9 cellular contexts compared by ENCODE assay signal in the genomic region with DNA sequence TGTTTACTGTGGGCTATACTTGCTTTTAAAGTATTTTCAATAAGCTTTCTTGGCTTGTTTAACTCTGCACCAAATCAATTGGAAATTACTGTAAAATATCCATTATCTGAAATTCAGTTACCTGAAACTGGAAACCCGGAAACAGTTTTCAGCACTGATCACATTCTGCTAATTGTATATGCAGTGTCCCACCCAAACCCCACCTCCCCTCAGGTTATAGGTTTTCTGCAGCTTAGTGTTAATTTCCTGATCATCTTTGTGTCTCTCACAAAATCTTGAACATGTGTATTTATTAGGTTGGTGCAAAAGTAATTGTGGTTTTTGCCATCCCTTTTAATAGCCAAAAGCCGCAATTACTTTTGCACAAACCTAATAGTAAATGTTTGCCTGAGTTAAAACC. TPM values are rescaled to one million over a fixed set of nuclear protein-coding genes. Genes with fewer than 3 reads are reported as not detected.
DNase-seq lines count a peak whose midpoint lies in the region; ATAC-seq and TF ChIP-seq lines count a peak whose summit lies in the region.
"Had no signal": no experiment of that assay in that cellular context is flagged by ENCODE, and none has a peak within 500 bp of the region (broad histone marks: within the 10 kb centered on the region; RNA-seq: fewer than 3 reads in every experiment).

No MANE protein-coding gene starts in this region.

- H3K56ac ChIP-seq in H9 (ENCODE audit: insufficient read length, low read depth, low read length), result no peak overlapping the region

- WGBS in H9 (ENCODE audit: extremely low coverage, insufficient read length, low lambda C conversion rate), result no CpG with 5 or more reads among the region's 2 CpGs
- 47 to 57% methylated on average over 2 of the region's 2 CpGs for WGBS in gastroesophageal sphincter (ENCODE audit: low coverage in 1 of 2), 2 donors

- H2BK12ac ChIP-seq in H9 (ENCODE audit: insufficient read length, low read depth, low read length), result no peak overlapping the region

- no peak overlapping the region for H2AK5ac ChIP-seq in H9 (ENCODE audit: insufficient read length, low read length)

- H3K79me2 ChIP-seq in H9 (ENCODE audit: insufficient read depth, low read length) (peaks cover 11% of the 10 kb centered on the region; the same call in 1 of the 2 replicates), SU-DHL-6 (ENCODE audit: insufficient read depth, low read length) (peaks cover 60% of the 10 kb centered on the region)

- no peak overlapping the region for H4K5ac ChIP-seq in H9 (ENCODE audit: insufficient read length, low read depth, low read length)

- H3K36me3 ChIP-seq in SU-DHL-6 (ENCODE audit: low read length) (no peaks in the 10 kb centered on the region), gastroesophageal sphincter (no peaks in the 10 kb centered on the region), skeletal muscle satellite cell (ENCODE audit: insufficient read depth, low read length) (no peaks in the 10 kb centered on the region)

- H3K9ac ChIP-seq in H9 (ENCODE audit: extremely low read depth, insufficient read length, low read length) (peak overlapping the region; percentile 60), SU-DHL-6 (ENCODE audit: low read length) (peak overlapping the region; percentile 84), skeletal muscle satellite cell (ENCODE audit: low read depth, low read length) (peak overlapping the region; percentile 91)

- H3K27me3 ChIP-seq in H9 (ENCODE audit: insufficient read depth, low read length) (no peaks in the 10 kb centered on the region), SU-DHL-6 (ENCODE audit: low read length) (no peaks in the 10 kb centered on the region), gastroesophageal sphincter (no peaks in the 10 kb centered on the region), skeletal muscle satellite cell (ENCODE audit: control insufficient read depth, insufficient read depth, low read length) (no peaks in the 10 kb centered on the region)

- H3K9me3 Mint-ChIP-seq in H9, result no peaks in the 10 kb centered on the region; a peak in 1 of 5 replicates

- peak overlapping the region; percentile 97 to 99 for H3K4me3 Mint-ChIP-seq in H9

- no peak overlapping the region for H3K27ac ChIP-seq in H9 (ENCODE audit: insufficient read length, low read depth, low read length)
- 0 out of 2 replicates have a peak overlapping the region, but pooled peaks have one; percentile 45 for H3K27ac ChIP-seq in SU-DHL-6 (ENCODE audit: low read depth, low read length)
- H3K27ac ChIP-seq in gastroesophageal sphincter, result peak overlapping the region in 3 of 4 donors; percentile 89 to 92 (median 92)

- no peak overlapping the region for H3K14ac ChIP-seq in H9 (ENCODE audit: insufficient read depth, low read length)

- no peak for TF ChIP-seq CTCF in H9 (conservative IDR thresholded peaks at IDR 0.05)
- no peak for TF ChIP-seq CTCF in SU-DHL-6 (IDR thresholded peaks at IDR 0.05; ENCODE audit: insufficient read depth, low read length, poor library complexity, severe bottlenecking)
- TF ChIP-seq CTCF in gastroesophageal sphincter (IDR thresholded peaks at IDR 0.05), result no peak

- H3K4me2 ChIP-seq in H9 (ENCODE audit: insufficient read depth, insufficient read length, low read length) (peak overlapping the region; percentile 87), SU-DHL-6 (ENCODE audit: low read depth, low read length, poor library complexity, severe bottlenecking) (peak overlapping the region; percentile 75), skeletal muscle satellite cell (ENCODE audit: low read length) (peak overlapping the region; percentile 86)

- peaks cover 14 to 15% of the 10 kb centered on the region in 2 experiments for H3K4me1 Mint-ChIP-seq in H9

- H2BK120ac ChIP-seq in H9 (ENCODE audit: low read depth, low read length, poor library complexity, severe bottlenecking), result no peak overlapping the region

- peaks cover 12% of the 10 kb centered on the region for H3F3A ChIP-seq in SU-DHL-6 (ENCODE audit: insufficient read depth)

- no peak for TF ChIP-seq POLR2A in gastroesophageal sphincter (IDR thresholded peaks at IDR 0.05)

- no peak overlapping the region for H2BK5ac ChIP-seq in H9 (ENCODE audit: insufficient read length, low read length)

- no peak overlapping the region for H3K18ac ChIP-seq in H9 (ENCODE audit: insufficient read length, low read depth, low read length)

- H3K4me1 ChIP-seq in H9 (ENCODE audit: insufficient read depth, low read length) (no peaks in the 10 kb centered on the region; the same call in 1 of the 2 replicates), gastroesophageal sphincter (peaks cover 5 to 41% (median 7%) of the 10 kb centered on the region in 3 donors), skeletal muscle satellite cell (ENCODE audit: control insufficient read depth, insufficient read depth, low read length) (peaks cover 15% of the 10 kb centered on the region)

- DNase-seq in H9, result no peak
- no peak for DNase-seq in A172 (ENCODE audit: low spot score)
- no peak for DNase-seq in mesenteric fat pad (ENCODE audit: low spot score)
- DNase-seq: stimulated activated CD4-positive, alpha-beta T cell treated with anti-CD3 and anti-CD28 coated beads, Interleukin-4, amount 100 ng/mL, for 4 hours had no signal

- H2AFZ ChIP-seq in H9 (ENCODE audit: low read length) (no peak overlapping the region), SU-DHL-6 (ENCODE audit: low read depth, low read length, severe bottlenecking) (peak overlapping the region; percentile 79)

- no peak overlapping the region for H3K27ac Mint-ChIP-seq in H9

- H3K9me3 ChIP-seq in H9 (ENCODE audit: control insufficient read depth, low read depth, low read length) (no peaks in the 10 kb centered on the region), SU-DHL-6 (ENCODE audit: insufficient read depth, low read length) (no peaks in the 10 kb centered on the region), gastroesophageal sphincter (no peaks in the 10 kb centered on the region), skeletal muscle satellite cell (replicated peaks; ENCODE audit: low read length) (no peaks in the 10 kb centered on the region)

- no peak overlapping the region for H3T11ph ChIP-seq in H9 (ENCODE audit: low read length)

- peaks cover 14% of the 10 kb centered on the region for H3K23me2 ChIP-seq in H9 (ENCODE audit: insufficient read length, low read depth, low read length, poor library complexity, severe bottlenecking)

- H3K9me2 ChIP-seq in SU-DHL-6 (replicated peaks; ENCODE audit: insufficient read depth, low read length), result no peaks in the 10 kb centered on the region

- no peak overlapping the region for H3K23ac ChIP-seq in H9 (ENCODE audit: insufficient read length, low read depth, low read length)

- H4K8ac ChIP-seq in H9 (replicated peaks; ENCODE audit: insufficient read length, low read depth, low read length), result no peak overlapping the region

- peaks cover 0 to 5% (median 2%) of the 10 kb centered on the region in 3 experiments; a peak in 4 of 7 replicates for H3K36me3 Mint-ChIP-seq in H9 (ENCODE audit: insufficient read depth in 1 of 3, low read depth in 3 of 3)

- TF ChIP-seq EP300 in gastroesophageal sphincter (IDR thresholded peaks at IDR 0.05), result no peak

- ATAC-seq in gastroesophageal sphincter (no peak), HG02623 (IDR thresholded peaks at IDR 0.05; ENCODE audit: unreplicated experiment) (no peak), GM19023 (IDR thresholded peaks at IDR 0.05; ENCODE audit: unreplicated experiment) (no peak)

- no peaks in the 10 kb centered on the region for H3K79me1 ChIP-seq in H9 (ENCODE audit: insufficient read depth, low read depth, low read length, poor library complexity, severe bottlenecking)

- no peak overlapping the region for H2BK20ac ChIP-seq in H9 (ENCODE audit: low read depth, low read length, poor library complexity, severe bottlenecking)

- no peak overlapping the region for H3K4ac ChIP-seq in H9 (ENCODE audit: low read depth, low read length)

- no peak overlapping the region for H2BK15ac ChIP-seq in H9 (ENCODE audit: low read depth, low read length)

- H4K91ac ChIP-seq in H9 (ENCODE audit: insufficient read length, low read depth, low read length), result no peak overlapping the region

- H4K20me1 ChIP-seq in H9 (ENCODE audit: control insufficient read depth, insufficient read depth, insufficient read length) (no peaks in the 10 kb centered on the region), SU-DHL-6 (ENCODE audit: low read depth, low read length) (peaks cover 12% of the 10 kb centered on the region)

- peaks cover 11% of the 10 kb centered on the region for H3K27me3 Mint-ChIP-seq in H9 (ENCODE audit: low read depth)

- H3K4me3 ChIP-seq in SU-DHL-6 (ENCODE audit: insufficient read depth, low read length, poor library complexity, severe bottlenecking) (peak overlapping the region; percentile 97), gastroesophageal sphincter (peak overlapping the region; percentile 82 to 85), skeletal muscle satellite cell (ENCODE audit: low read length) (peak overlapping the region; percentile 100)

RNA-seq across cellular contexts. Expression of gene SNX2, which starts 1.3 kb away (rescaled TPM):
- total RNA-seq in H9 (2021) (62.6 and 63.0 TPM in 2 replicates), gastroesophageal sphincter (100 to 1,000 TPM in 1 of 4 donors, 10 to 100 TPM in 3; 82.3 to 102 (median 93.1) TPM), mesenteric fat pad (80.1 TPM)
- total RNA-seq in skeletal muscle satellite cell (2012; rRNA removed), result 59.8 and 64.9 TPM in 2 replicates
- total RNA-seq in A172 (2014; rRNA removed; shearing (Covaris generic)), result 95.4 and 97.5 TPM in 2 replicates
